In genomic region chr15:71629147-71629760, GRCh38 we compare ENCODE assay signal across 20 cellular contexts.
"Had no signal": no experiment of that assay in that cellular context is flagged by ENCODE, and none has a peak within 500 bp of the region (broad histone marks: within the 10 kb centered on the region; RNA-seq: fewer than 3 reads in every experiment).

No MANE protein-coding gene starts in this region.

- H3K36me3 Mint-ChIP-seq: naive B cell had no signal

- H3K4me1 Mint-ChIP-seq: activated CD4-positive, alpha-beta memory T cell treated with anti-CD3 and anti-CD28 coated beads, Interleukin-2, amount 10 ng/mL, durations not matched to agents 7 days and 5 days; naive B cell had no signal

- H3K9me3 Mint-ChIP-seq: activated CD4-positive, alpha-beta memory T cell treated with anti-CD3 and anti-CD28 coated beads, Interleukin-2, amount 10 ng/mL, durations not matched to agents 7 days and 5 days; activated T-cell treated with anti-CD3 and anti-CD28 coated beads, Interleukin-2, amount 50 U/mL, for 4 hours; naive B cell had no signal

- H3K4me3 Mint-ChIP-seq: activated CD4-positive, alpha-beta memory T cell treated with anti-CD3 and anti-CD28 coated beads, Interleukin-2, amount 10 ng/mL, durations not matched to agents 7 days and 5 days; activated T-cell treated with anti-CD3 and anti-CD28 coated beads, Interleukin-2, amount 50 U/mL, for 4 hours; naive B cell had no signal

- H3K27me3 ChIP-seq: adrenal gland, pancreas, transverse colon had no signal

- H3K27ac ChIP-seq: adrenal gland, neutrophil, pancreas, WERI-Rb-1 had no signal

- H3K9me3 ChIP-seq: adrenal gland, mucosa of descending colon, neutrophil, pancreas, transverse colon had no signal

- H3K27ac Mint-ChIP-seq: activated CD4-positive, alpha-beta memory T cell treated with anti-CD3 and anti-CD28 coated beads, Interleukin-2, amount 10 ng/mL, durations not matched to agents 7 days and 5 days; naive B cell had no signal

- DNase-seq: activated CD4-positive, alpha-beta memory T cell treated with anti-CD3 and anti-CD28 coated beads, Interleukin-2, amount 10 ng/mL, durations not matched to agents 7 days and 5 days; activated CD8-positive, alpha-beta memory T cell treated with anti-CD3 and anti-CD28 coated beads, Interleukin-2, amount 50 U/mL, for 4 hours; activated naive CD4-positive, alpha-beta T cell treated with anti-CD3 and anti-CD28 coated beads, Interleukin-2, amount 50 U/mL, for 16 hours; activated T-cell treated with anti-CD3 and anti-CD28 coated beads, Interleukin-2, amount 50 U/mL, for 4 hours; dermis blood vessel endothelial cell; effector memory CD4-positive, alpha-beta T cell; kidney; mammary epithelial cell; mucosa of descending colon; naive B cell; pancreas; stimulated activated CD8-positive, alpha-beta memory T cell treated with anti-CD3 and anti-CD28 coated beads, Interleukin-4, amount 100 ng/mL, for 48 hours; stimulated activated naive CD4-positive, alpha-beta T cell; SW 1271; T-helper 2 cell; transverse colon; WERI-Rb-1 had no signal

- H3K4me1 ChIP-seq: pancreas had no signal

- H3K4me3 ChIP-seq: adrenal gland, mucosa of descending colon, pancreas, transverse colon had no signal

- H3K36me3 ChIP-seq: adrenal gland, neutrophil, pancreas, transverse colon, WERI-Rb-1 had no signal

- ATAC-seq: activated T-cell treated with anti-CD3 and anti-CD28 coated beads, Interleukin-2, amount 50 U/mL, for 4 hours; left lobe of liver; mucosa of descending colon; pancreas had no signal
